ENCODE assay signal across 1 cellular context in the genomic region with DNA sequence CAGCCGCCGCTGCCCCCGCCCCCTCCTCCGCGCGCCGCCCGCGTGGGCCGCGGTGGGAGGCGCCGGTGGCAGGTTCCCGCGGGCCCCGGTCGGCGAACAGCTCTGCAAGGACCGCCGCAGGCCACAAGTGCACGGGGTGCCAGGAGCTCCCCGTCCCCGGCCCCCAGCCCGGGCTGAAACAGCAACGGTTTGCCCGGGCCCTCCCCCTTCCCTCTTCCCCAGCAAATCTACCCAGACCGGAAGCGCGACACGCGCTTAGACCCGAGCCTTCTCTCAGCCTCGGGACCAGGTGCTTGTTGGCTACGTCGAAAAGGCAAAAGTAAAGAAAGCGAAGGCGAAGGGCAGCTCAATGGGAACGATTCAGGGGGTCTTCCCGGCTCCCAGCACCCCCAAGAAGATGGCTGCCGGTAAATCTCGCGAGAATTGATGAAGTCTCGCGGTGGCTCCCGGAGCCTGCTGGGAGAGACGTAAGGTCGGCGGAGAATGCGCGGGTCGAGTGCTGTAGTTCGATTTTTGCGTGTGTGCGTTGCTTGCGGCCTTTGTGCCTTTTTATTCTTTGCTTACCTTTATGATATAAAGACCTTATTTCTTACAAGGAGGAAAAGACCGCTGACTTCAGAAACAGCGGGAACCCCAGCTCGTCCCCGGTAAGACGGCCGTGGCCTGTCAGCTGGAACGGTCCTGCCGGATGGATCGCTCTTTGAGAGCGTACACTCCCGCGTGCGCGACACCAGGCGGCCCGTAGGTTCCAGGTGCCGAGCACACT.
TF ChIP-seq lines count a peak whose summit lies in the region.

A gene with protein sequence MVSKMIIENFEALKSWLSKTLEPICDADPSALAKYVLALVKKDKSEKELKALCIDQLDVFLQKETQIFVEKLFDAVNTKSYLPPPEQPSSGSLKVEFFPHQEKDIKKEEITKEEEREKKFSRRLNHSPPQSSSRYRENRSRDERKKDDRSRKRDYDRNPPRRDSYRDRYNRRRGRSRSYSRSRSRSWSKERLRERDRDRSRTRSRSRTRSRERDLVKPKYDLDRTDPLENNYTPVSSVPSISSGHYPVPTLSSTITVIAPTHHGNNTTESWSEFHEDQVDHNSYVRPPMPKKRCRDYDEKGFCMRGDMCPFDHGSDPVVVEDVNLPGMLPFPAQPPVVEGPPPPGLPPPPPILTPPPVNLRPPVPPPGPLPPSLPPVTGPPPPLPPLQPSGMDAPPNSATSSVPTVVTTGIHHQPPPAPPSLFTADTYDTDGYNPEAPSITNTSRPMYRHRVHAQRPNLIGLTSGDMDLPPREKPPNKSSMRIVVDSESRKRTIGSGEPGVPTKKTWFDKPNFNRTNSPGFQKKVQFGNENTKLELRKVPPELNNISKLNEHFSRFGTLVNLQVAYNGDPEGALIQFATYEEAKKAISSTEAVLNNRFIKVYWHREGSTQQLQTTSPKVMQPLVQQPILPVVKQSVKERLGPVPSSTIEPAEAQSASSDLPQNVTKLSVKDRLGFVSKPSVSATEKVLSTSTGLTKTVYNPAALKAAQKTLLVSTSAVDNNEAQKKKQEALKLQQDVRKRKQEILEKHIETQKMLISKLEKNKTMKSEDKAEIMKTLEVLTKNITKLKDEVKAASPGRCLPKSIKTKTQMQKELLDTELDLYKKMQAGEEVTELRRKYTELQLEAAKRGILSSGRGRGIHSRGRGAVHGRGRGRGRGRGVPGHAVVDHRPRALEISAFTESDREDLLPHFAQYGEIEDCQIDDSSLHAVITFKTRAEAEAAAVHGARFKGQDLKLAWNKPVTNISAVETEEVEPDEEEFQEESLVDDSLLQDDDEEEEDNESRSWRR (minus strand): TSS at position 425 of the 766 bp plus-strand sequence. CDS start 481 bp downstream, outside the sequence.

TF ChIP-seq in K562, 482 proteins besides CTCF, POLR2A, EP300 and RAD21 (continued from another document and continues in another):
- TF ChIP-seq NFIX (CRISPR knock-in tag; IDR thresholded peaks at IDR 0.05; ENCODE audit: low read depth) (no peak), LEF1 (IDR thresholded peaks at IDR 0.05) (no peak), COPS2 (conservative IDR thresholded peaks at IDR 0.05) (no peak), SRF (CRISPR knock-in tag; IDR thresholded peaks at IDR 0.05) (no peak), HNRNPH1 (optimal IDR thresholded peaks at IDR 0.05; ENCODE audit: low read depth, low read length) (no peak), FOXJ3 (CRISPR knock-in tag; IDR thresholded peaks at IDR 0.05) (no peak), ZSCAN29 (IDR thresholded peaks at IDR 0.05) (no peak), MCM3 (IDR thresholded peaks at IDR 0.05) (no peak), AFF1 (IDR thresholded peaks at IDR 0.05; ENCODE audit: low read depth in 1 of 2, partially characterized antibody in 2 of 2) (peak in 1 of 2 experiments; percentile 29), EGR1 (conservative IDR thresholded peaks at IDR 0.05) (0 out of 2 replicates have a peak, but pooled peaks have one; percentile 1), SMARCA5 (IDR thresholded peaks at IDR 0.05) (no peak), ZNF644 (tag; IDR thresholded peaks at IDR 0.05; ENCODE audit: low read depth) (no peak), GABPB1 (CRISPR knock-in tag; IDR thresholded peaks at IDR 0.05) (no peak), FOSL1 (tag; conservative IDR thresholded peaks at IDR 0.05) (no peak), MEF2A (IDR thresholded peaks at IDR 0.05; ENCODE audit: control insufficient read depth, low read depth, low read length) (no peak), NFYB (IDR thresholded peaks at IDR 0.05; ENCODE audit: extremely low read depth, insufficient read length) (no peak), ZNF76 (CRISPR knock-in tag; IDR thresholded peaks at IDR 0.05; ENCODE audit: borderline replicate concordance) (no peak; the same call in 1 of the 2 replicates), TEAD4 (IDR thresholded peaks at IDR 0.05; ENCODE audit: low read length) (peak; percentile 15; the same call in 1 of the 2 replicates), TEAD4 (CRISPR knock-in tag; IDR thresholded peaks at IDR 0.05; ENCODE audit: borderline replicate concordance) (no peak), ATF1 (CRISPR knock-in tag; IDR thresholded peaks at IDR 0.05) (no peak), ATF1 (tag; IDR thresholded peaks at IDR 0.05) (peak; percentile 62), ARID2 (IDR thresholded peaks at IDR 0.05) (no peak), YBX1 (IDR thresholded peaks at IDR 0.05) (no peak), CTBP1 (IDR thresholded peaks at IDR 0.05; ENCODE audit: borderline replicate concordance) (peak; percentile 36; the same call in 1 of the 2 replicates), POLR3G (IDR thresholded peaks at IDR 0.05; ENCODE audit: extremely low read depth, insufficient read length, insufficient replicate concordance) (no peak), CHD2 (IDR thresholded peaks at IDR 0.05; ENCODE audit: low read depth, low read length) (peak; percentile 97), SIN3B (IDR thresholded peaks at IDR 0.05; ENCODE audit: low read depth) (no peak), STAT5A (IDR thresholded peaks at IDR 0.05; ENCODE audit: borderline replicate concordance, low read length) (no peak), FOXA1 (IDR thresholded peaks at IDR 0.05; ENCODE audit: borderline replicate concordance) (no peak), PRDM10 (IDR thresholded peaks at IDR 0.05; ENCODE audit: partially characterized antibody) (peak; percentile 42)
- TF ChIP-seq, protein P1, sequence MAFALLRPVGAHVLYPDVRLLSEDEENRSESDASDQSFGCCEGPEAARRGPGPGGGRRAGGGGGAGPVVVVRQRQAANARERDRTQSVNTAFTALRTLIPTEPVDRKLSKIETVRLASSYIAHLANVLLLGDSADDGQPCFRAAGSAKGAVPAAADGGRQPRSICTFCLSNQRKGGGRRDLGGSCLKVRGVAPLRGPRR (CRISPR knock-in tag; IDR thresholded peaks at IDR 0.05), result no peak
- TF ChIP-seq, protein P2, sequence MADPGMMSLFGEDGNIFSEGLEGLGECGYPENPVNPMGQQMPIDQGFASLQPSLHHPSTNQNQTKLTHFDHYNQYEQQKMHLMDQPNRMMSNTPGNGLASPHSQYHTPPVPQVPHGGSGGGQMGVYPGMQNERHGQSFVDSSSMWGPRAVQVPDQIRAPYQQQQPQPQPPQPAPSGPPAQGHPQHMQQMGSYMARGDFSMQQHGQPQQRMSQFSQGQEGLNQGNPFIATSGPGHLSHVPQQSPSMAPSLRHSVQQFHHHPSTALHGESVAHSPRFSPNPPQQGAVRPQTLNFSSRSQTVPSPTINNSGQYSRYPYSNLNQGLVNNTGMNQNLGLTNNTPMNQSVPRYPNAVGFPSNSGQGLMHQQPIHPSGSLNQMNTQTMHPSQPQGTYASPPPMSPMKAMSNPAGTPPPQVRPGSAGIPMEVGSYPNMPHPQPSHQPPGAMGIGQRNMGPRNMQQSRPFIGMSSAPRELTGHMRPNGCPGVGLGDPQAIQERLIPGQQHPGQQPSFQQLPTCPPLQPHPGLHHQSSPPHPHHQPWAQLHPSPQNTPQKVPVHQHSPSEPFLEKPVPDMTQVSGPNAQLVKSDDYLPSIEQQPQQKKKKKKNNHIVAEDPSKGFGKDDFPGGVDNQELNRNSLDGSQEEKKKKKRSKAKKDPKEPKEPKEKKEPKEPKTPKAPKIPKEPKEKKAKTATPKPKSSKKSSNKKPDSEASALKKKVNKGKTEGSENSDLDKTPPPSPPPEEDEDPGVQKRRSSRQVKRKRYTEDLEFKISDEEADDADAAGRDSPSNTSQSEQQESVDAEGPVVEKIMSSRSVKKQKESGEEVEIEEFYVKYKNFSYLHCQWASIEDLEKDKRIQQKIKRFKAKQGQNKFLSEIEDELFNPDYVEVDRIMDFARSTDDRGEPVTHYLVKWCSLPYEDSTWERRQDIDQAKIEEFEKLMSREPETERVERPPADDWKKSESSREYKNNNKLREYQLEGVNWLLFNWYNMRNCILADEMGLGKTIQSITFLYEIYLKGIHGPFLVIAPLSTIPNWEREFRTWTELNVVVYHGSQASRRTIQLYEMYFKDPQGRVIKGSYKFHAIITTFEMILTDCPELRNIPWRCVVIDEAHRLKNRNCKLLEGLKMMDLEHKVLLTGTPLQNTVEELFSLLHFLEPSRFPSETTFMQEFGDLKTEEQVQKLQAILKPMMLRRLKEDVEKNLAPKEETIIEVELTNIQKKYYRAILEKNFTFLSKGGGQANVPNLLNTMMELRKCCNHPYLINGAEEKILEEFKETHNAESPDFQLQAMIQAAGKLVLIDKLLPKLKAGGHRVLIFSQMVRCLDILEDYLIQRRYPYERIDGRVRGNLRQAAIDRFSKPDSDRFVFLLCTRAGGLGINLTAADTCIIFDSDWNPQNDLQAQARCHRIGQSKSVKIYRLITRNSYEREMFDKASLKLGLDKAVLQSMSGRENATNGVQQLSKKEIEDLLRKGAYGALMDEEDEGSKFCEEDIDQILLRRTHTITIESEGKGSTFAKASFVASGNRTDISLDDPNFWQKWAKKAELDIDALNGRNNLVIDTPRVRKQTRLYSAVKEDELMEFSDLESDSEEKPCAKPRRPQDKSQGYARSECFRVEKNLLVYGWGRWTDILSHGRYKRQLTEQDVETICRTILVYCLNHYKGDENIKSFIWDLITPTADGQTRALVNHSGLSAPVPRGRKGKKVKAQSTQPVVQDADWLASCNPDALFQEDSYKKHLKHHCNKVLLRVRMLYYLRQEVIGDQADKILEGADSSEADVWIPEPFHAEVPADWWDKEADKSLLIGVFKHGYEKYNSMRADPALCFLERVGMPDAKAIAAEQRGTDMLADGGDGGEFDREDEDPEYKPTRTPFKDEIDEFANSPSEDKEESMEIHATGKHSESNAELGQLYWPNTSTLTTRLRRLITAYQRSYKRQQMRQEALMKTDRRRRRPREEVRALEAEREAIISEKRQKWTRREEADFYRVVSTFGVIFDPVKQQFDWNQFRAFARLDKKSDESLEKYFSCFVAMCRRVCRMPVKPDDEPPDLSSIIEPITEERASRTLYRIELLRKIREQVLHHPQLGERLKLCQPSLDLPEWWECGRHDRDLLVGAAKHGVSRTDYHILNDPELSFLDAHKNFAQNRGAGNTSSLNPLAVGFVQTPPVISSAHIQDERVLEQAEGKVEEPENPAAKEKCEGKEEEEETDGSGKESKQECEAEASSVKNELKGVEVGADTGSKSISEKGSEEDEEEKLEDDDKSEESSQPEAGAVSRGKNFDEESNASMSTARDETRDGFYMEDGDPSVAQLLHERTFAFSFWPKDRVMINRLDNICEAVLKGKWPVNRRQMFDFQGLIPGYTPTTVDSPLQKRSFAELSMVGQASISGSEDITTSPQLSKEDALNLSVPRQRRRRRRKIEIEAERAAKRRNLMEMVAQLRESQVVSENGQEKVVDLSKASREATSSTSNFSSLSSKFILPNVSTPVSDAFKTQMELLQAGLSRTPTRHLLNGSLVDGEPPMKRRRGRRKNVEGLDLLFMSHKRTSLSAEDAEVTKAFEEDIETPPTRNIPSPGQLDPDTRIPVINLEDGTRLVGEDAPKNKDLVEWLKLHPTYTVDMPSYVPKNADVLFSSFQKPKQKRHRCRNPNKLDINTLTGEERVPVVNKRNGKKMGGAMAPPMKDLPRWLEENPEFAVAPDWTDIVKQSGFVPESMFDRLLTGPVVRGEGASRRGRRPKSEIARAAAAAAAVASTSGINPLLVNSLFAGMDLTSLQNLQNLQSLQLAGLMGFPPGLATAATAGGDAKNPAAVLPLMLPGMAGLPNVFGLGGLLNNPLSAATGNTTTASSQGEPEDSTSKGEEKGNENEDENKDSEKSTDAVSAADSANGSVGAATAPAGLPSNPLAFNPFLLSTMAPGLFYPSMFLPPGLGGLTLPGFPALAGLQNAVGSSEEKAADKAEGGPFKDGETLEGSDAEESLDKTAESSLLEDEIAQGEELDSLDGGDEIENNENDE (IDR thresholded peaks at IDR 0.05; ENCODE audit: low read depth, low read length), result no peak
